In genomic region chr1:119861547-119861946, GRCh38 we compare ENCODE assay signal across 30 cellular contexts. TPM values are rescaled to one million over a fixed set of nuclear protein-coding genes. Genes with fewer than 3 reads are reported as not detected.
"Had no signal": no experiment of that assay in that cellular context is flagged by ENCODE, and none has a peak within 500 bp of the region (broad histone marks: within the 10 kb centered on the region; RNA-seq: fewer than 3 reads in every experiment).

No MANE protein-coding gene starts in this region.

- DNase-seq: activated CD4-positive, alpha-beta memory T cell treated with anti-CD3 and anti-CD28 coated beads, Interleukin-2, amount 10 ng/mL, durations not matched to agents 7 days and 5 days; activated CD4-positive, alpha-beta T cell treated with anti-CD3 and anti-CD28 coated beads for 36 hours; activated CD4-positive, alpha-beta T cell treated with anti-CD3 and anti-CD28 coated beads, Interleukin-2, amount 50 U/mL, for 1 hour; activated CD4-positive, CD25-positive, alpha-beta regulatory T cell; activated gamma-delta T cell; activated naive CD4-positive, alpha-beta T cell treated with anti-CD3 and anti-CD28 coated beads, Interleukin-2, amount 10 ng/mL, durations not matched to agents 7 days and 5 days; activated T-cell treated with anti-CD3 and anti-CD28 coated beads for 4 hours; activated T-cell treated with anti-CD3 and anti-CD28 coated beads, Interleukin-2, amount 50 U/mL, for 48 hours; aorta; caudate nucleus; NCI-H1105 treated with DMSO at 0.1 percent for 48 hours; NCI-H1436 treated with DMSO at 0.1 percent for 48 hours; NCI-H1930; NCI-H2171; NCI-H226; NCI-H526; NCI-H82; RPMI8226; T-cell; T-helper 2 cell; T1000 had no signal

- ATAC-seq: activated CD4-positive, alpha-beta T cell treated with anti-CD3 and anti-CD28 coated beads for 36 hours; activated T-helper 17 cell treated with anti-CD3 and anti-CD28 coated beads, Interleukin-2, amount 50 U/mL, for 72 hours; Panc1; Right ventricle myocardium inferior; T-cell had no signal

- H3K4me1 ChIP-seq: breast epithelium had no signal

- H3K36me3 ChIP-seq: breast epithelium had no signal

- H3K9me3 ChIP-seq: breast epithelium had no signal

- H3K27ac ChIP-seq: breast epithelium, SK-N-MC had no signal

- FAIRE-seq: TTC549 had no signal

- H3K27me3 ChIP-seq: breast epithelium had no signal

- H3K4me3 ChIP-seq: breast epithelium, SK-N-MC had no signal

RNA-seq across cellular contexts. Expression of gene ADAM30, which starts 34.8 kb away (rescaled TPM):
- total RNA-seq: activated CD4-positive, alpha-beta memory T cell treated with anti-CD3 and anti-CD28 coated beads, Interleukin-2, amount 10 ng/mL, durations not matched to agents 7 days and 5 days; activated CD4-positive, alpha-beta T cell treated with anti-CD3 and anti-CD28 coated beads for 36 hours; activated CD8-positive, alpha-beta memory T cell treated with anti-CD3 and anti-CD28 coated beads for 36 hours; activated T-helper 17 cell treated with anti-CD3 and anti-CD28 coated beads, Interleukin-2, amount 50 U/mL, for 72 hours; aorta; breast epithelium; NCI-H460; OCI-LY7; Right ventricle myocardium inferior; T-cell had no signal

RNA-seq across cellular contexts. Expression of gene REG4, which starts 50.3 kb away (rescaled TPM):
- total RNA-seq: activated CD4-positive, alpha-beta memory T cell treated with anti-CD3 and anti-CD28 coated beads, Interleukin-2, amount 10 ng/mL, durations not matched to agents 7 days and 5 days; aorta; breast epithelium; NCI-H460; OCI-LY7; Right ventricle myocardium inferior had no signal
